Comparison of ENCODE assay signal across 34 cellular contexts in genomic region chr2:208653383-208653782, GRCh38.
"Had no signal": no experiment of that assay in that cellular context is flagged by ENCODE, and none has a peak within 500 bp of the region (broad histone marks: within the 10 kb centered on the region; RNA-seq: fewer than 3 reads in every experiment).

No MANE protein-coding gene starts in this region.

- H3K27me3 ChIP-seq: MG63 had no signal

- DNase-seq: Karpas-422, Kasumi-1, MG63, MM.1S, NCI-H1048, NCI-H1092, NCI-H1092 treated with DMSO at 0.1 percent for 48 hours, NCI-H1105, NCI-H1105 treated with DMSO at 0.1 percent for 48 hours, NCI-H1417, NCI-H1417 treated with DMSO at 0.1 percent for 48 hours, NCI-H1436, NCI-H1436 treated with DMSO at 0.1 percent for 48 hours, NCI-H146, NCI-H1694, NCI-H1694 treated with DMSO at 0.1 percent for 48 hours, NCI-H187, NCI-H187 treated with DMSO at 0.1 percent for 48 hours, NCI-H1930, NCI-H2029, NCI-H2029 treated with DMSO at 0.1 percent for 48 hours, NCI-H2081, NCI-H2081 treated with DMSO at 0.1 percent for 48 hours, NCI-H2107, NCI-H2171, NCI-H2171 treated with DMSO at 0.1 percent for 48 hours, NCI-H2227 treated with DMSO at 0.1 percent for 48 hours, NCI-H226, NCI-H345, NCI-H446, NCI-H446 treated with DMSO at 0.1 percent for 48 hours, NCI-H510A, NCI-H510A treated with DMSO at 0.1 percent for 48 hours, NCI-H524 had no signal

- H3K9me3 ChIP-seq: MG63 had no signal

- H3K36me3 ChIP-seq: MG63 had no signal

- H3K4me3 ChIP-seq: MG63 had no signal
